Comparison of ENCODE assay signal across 8 cellular contexts in the genomic region with DNA sequence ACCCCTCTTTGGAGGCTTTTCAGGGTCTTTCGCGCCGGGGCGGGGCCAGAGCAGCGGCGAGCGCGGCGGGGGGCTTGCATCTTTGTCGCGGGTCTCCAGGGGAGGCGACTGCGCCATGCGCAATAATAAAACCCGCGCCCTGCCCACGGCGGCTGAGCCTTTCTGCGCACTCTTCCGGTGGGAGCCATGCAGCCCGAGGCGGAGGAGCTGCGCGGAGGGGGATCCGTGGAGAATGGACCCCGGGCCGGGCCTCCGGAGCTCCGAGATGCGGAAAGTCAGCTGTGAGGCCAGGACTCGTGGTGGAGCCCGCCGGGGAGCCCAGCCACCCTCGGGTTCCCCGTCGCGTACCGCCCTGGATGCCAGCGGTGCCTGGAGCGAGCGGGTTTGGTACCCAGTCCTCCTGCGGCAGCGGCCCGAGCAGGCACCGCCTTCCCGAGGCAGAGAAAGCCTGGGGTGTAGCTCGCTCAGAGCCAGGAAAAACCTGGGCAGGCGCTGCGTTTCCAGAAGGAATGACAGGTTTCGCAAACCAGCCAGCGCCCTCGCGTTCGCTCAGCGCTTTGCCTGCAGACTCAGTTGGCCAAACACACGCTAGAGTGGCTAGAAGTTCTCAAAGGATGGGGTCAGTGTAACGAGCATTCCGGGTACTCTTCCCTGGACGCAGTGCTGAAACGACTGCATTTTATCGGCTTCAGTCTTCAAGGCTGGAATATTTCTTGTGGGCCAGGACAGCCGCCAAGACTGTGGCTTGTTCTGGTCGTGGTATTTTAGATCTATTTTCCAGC. TPM values are rescaled to one million over a fixed set of nuclear protein-coding genes. Genes with fewer than 3 reads are reported as not detected.
DNase-seq lines count a peak whose midpoint lies in the region; TF ChIP-seq lines count a peak whose summit lies in the region.

No MANE protein-coding gene starts in this region.

- peak overlapping the region; percentile 68 to 80 for H3K4me3 ChIP-seq in right atrium auricular region
- no peak overlapping the region for H3K4me3 ChIP-seq in Karpas-422 (ENCODE audit: low read length)

- DNase-seq in G401 (ENCODE audit: low spot score) (peak; percentile 90), NCI-H1694 treated with DMSO at 0.1 percent for 48 hours (lab: John Stamatoyannopoulos, UW) (peak; percentile 44), amygdala (lab: John Stamatoyannopoulos, UW) (peak in 48 of 56 donors; percentile 1 to 59 (median 36)), right atrium auricular region (ENCODE audit: low spot score) (peak; percentile 72), posterior vena cava (ENCODE audit: low spot score) (peak; percentile 87), KG1 (lab: John Stamatoyannopoulos, UW) (no peak), Karpas-422 (no peak)
- DNase-seq in stimulated activated naive CD4-positive, alpha-beta T cell (lab: John Stamatoyannopoulos, UW), result no peak

- TF ChIP-seq CTCF in right atrium auricular region (IDR thresholded peaks at IDR 0.05), result no peak

- H3K9ac ChIP-seq in Karpas-422 (ENCODE audit: low read length), result no peak overlapping the region

- H3K36me3 ChIP-seq in right atrium auricular region (no peaks in the 10 kb centered on the region), Karpas-422 (ENCODE audit: insufficient read depth, low read length) (no peaks in the 10 kb centered on the region)

- H3K4me1 ChIP-seq in right atrium auricular region, result peaks cover 0 to 6% of the 10 kb centered on the region in 2 donors
- no peaks in the 10 kb centered on the region for H3K4me1 ChIP-seq in Karpas-422 (ENCODE audit: low read length)

- in situ Hi-C loops in G401 (cut with HindIII; ENCODE audit: low sequenced_read_pairs), result no loop called here

- no peaks in the 10 kb centered on the region for H3K79me2 ChIP-seq in Karpas-422 (ENCODE audit: low read length)

- intact Hi-C loops in posterior vena cava (cut with DNase I), result loop anchor here in 1 of 2 donors (5.0 kb wide), 1 partner anchor 81 kb away; no protein-coding TSS in a partner anchor

- H3K27ac ChIP-seq in right atrium auricular region (peak overlapping the region; percentile 82 to 85), Karpas-422 (ENCODE audit: low read length) (no peak overlapping the region)

- H3K4me2 ChIP-seq in Karpas-422 (ENCODE audit: low read depth, low read length, poor library complexity, severe bottlenecking), result no peak overlapping the region

- no peaks in the 10 kb centered on the region for H3K9me2 ChIP-seq in Karpas-422 (replicated peaks; ENCODE audit: insufficient read depth, low read length)

- H2AFZ ChIP-seq in Karpas-422 (ENCODE audit: low read length), result no peak overlapping the region

- H4K20me1 ChIP-seq in Karpas-422 (ENCODE audit: insufficient read depth, low read depth, low read length), result no peaks in the 10 kb centered on the region

- H3K27me3 ChIP-seq in right atrium auricular region (no peaks in the 10 kb centered on the region), Karpas-422 (ENCODE audit: low read length) (no peaks in the 10 kb centered on the region)

- H3K9me3 ChIP-seq in right atrium auricular region (no peaks in the 10 kb centered on the region), Karpas-422 (ENCODE audit: low read length) (no peaks in the 10 kb centered on the region)

RNA-seq across cellular contexts. Expression of a gene that starts 1.3 kb away (rescaled TPM):
- 13.0 and 15.4 TPM in 2 replicates for total RNA-seq in G401 (2014; rRNA removed; shearing (Covaris generic))
- total RNA-seq in right atrium auricular region (10 to 100 TPM; 27.7 to 40.1 TPM), posterior vena cava (100 to 1,000 TPM; 140 to 146 TPM)
- total RNA-seq in Karpas-422 (2014; rRNA removed; shearing (Covaris generic); ENCODE audit: low replicate concordance), result 0.04 TPM in 1 of 2 replicates, not detected in the other

Comparison
In these comparisons a context has a peak if more than half of its experiments do, and no peak if none do; other contexts are left out.
1. DNase-seq: peak in G401 (single experiment), NCI-H1694 treated with DMSO at 0.1 percent for 48 hours (single experiment), amygdala (48 of 56), right atrium auricular region (single experiment) and posterior vena cava (single experiment); none in KG1 (single experiment), stimulated activated naive CD4-positive, alpha-beta T cell (0 of 6) and Karpas-422 (single experiment).
2. RNA of a gene that starts 1.3 kb away (total RNA-seq): 140 to 146 TPM in posterior vena cava, 27.7 to 40.1 TPM in right atrium auricular region and 13.0 to 15.4 TPM in G401; 0.04 TPM in Karpas-422; every median in the first group is over 10 times any median in the second.